Comparison of ENCODE assay signal across 29 cellular contexts in genomic region chr12:98561846-98562245, GRCh38.
"Had no signal": no experiment of that assay in that cellular context is flagged by ENCODE, and none has a peak within 500 bp of the region (broad histone marks: within the 10 kb centered on the region; RNA-seq: fewer than 3 reads in every experiment).

No MANE protein-coding gene starts in this region.

- DNase-seq: colonic mucosa; cortex of kidney; dermis blood vessel endothelial cell; dorsolateral prefrontal cortex; effector CD4-positive, alpha-beta T cell; effector CD8-positive, alpha-beta T cell; effector memory CD4-positive, alpha-beta T cell; effector memory CD8-positive, alpha-beta T cell; endodermal cell; erythroblast; esophagus squamous epithelium; foreskin fibroblast; foreskin keratinocyte; foreskin melanocyte; gastrocnemius medialis; glutamatergic neuron; head of caudate nucleus; heart left ventricle; heart right ventricle had no signal

- H3K4me1 Mint-ChIP-seq: endodermal cell had no signal

- H3K4me3 Mint-ChIP-seq: dendritic cell treated with granulocyte-macrophage colony-stimulating factor and Interleukin-4, amounts not matched to agents 40 ng/mL and 50 ng/mL, for 4 days; effector memory CD8-positive, alpha-beta T cell; endodermal cell had no signal

- FAIRE-seq: colon, endometrium, endothelial cell of umbilical vein, frontal cortex had no signal

- H3K27me3 Mint-ChIP-seq: dendritic cell treated with granulocyte-macrophage colony-stimulating factor and Interleukin-4, amounts not matched to agents 40 ng/mL and 50 ng/mL, for 4 days; effector memory CD8-positive, alpha-beta T cell had no signal

- H3K4me3 ChIP-seq: colonic mucosa, coronary artery, dorsolateral prefrontal cortex, esophagus muscularis mucosa, esophagus squamous epithelium, gastrocnemius medialis, gastroesophageal sphincter, heart left ventricle, heart right ventricle had no signal

- H3K27me3 ChIP-seq: colonic mucosa, dorsolateral prefrontal cortex, esophagus muscularis mucosa, esophagus squamous epithelium, foreskin keratinocyte, gastrocnemius medialis, gastroesophageal sphincter, heart left ventricle, heart right ventricle had no signal

- H3K9me3 Mint-ChIP-seq: dendritic cell treated with granulocyte-macrophage colony-stimulating factor and Interleukin-4, amounts not matched to agents 40 ng/mL and 50 ng/mL, for 4 days; effector memory CD8-positive, alpha-beta T cell; endodermal cell had no signal

- ATAC-seq: effector memory CD8-positive, alpha-beta T cell; esophagus mucosa; foreskin keratinocyte; gastrocnemius medialis; gastroesophageal sphincter; heart left ventricle; heart right ventricle had no signal

- H3K27ac ChIP-seq: colonic mucosa, coronary artery, epithelial cell of prostate, esophagus muscularis mucosa, esophagus squamous epithelium, foreskin keratinocyte, gastrocnemius medialis, gastroesophageal sphincter, heart left ventricle, heart right ventricle had no signal

- H3K9me3 ChIP-seq: colonic mucosa, gastroesophageal sphincter had no signal

- H3K36me3 ChIP-seq: colonic mucosa, esophagus muscularis mucosa, esophagus squamous epithelium, gastrocnemius medialis, gastroesophageal sphincter, heart left ventricle, heart right ventricle had no signal

- H3K27ac Mint-ChIP-seq: dendritic cell treated with granulocyte-macrophage colony-stimulating factor and Interleukin-4, amounts not matched to agents 40 ng/mL and 50 ng/mL, for 4 days; effector memory CD8-positive, alpha-beta T cell; endodermal cell had no signal

- H3K4me1 ChIP-seq: colonic mucosa, foreskin keratinocyte, gastrocnemius medialis, gastroesophageal sphincter had no signal
